ENCODE assay signal across 8 cellular contexts in genomic region chr16:84738255-84739038, GRCh38. TPM values are rescaled to one million over a fixed set of nuclear protein-coding genes. Genes with fewer than 3 reads are reported as not detected.
A peak's percentile ranks its signal among the peaks of the same experiment; 100 is the strongest.
DNase-seq lines count a peak whose midpoint lies in the region; ATAC-seq and TF ChIP-seq lines count a peak whose summit lies in the region.

No MANE protein-coding gene starts in this region.

- H3K27me3 Mint-ChIP-seq in activated CD4-positive, alpha-beta T cell treated with anti-CD3 and anti-CD28 coated beads, Interleukin-2, amount 10 ng/mL, durations not matched to agents 7 days and 5 days = no peaks in the 10 kb centered on the region

- H3K27me3 ChIP-seq in liver (ENCODE audit: control insufficient read depth in 4 of 4, insufficient read depth in 4 of 4, low read length in 3 of 4) = no peaks in the 10 kb centered on the region

- peak; percentile 78 for DNase-seq in SIG-M5 treated with dmso at 0.1 percent for 504 hours (lab: John Stamatoyannopoulos, UW; ENCODE audit: unreplicated experiment)
- DNase-seq in SIG-M5 (lab: John Stamatoyannopoulos, UW) = no peak
- DNase-seq in NCI-H510A treated with DMSO at 0.1 percent for 48 hours (lab: John Stamatoyannopoulos, UW) = peak; percentile 86
- peak; percentile 84 for DNase-seq in activated CD4-positive, alpha-beta T cell treated with anti-CD3 and anti-CD28 coated beads, Interleukin-2, amount 10 ng/mL, durations not matched to agents 7 days and 5 days
- DNase-seq in dedifferentiated amniotic fluid mesenchymal stem cell (ENCODE audit: extremely low spot score) = peak; percentile 61
- DNase-seq in stimulated activated CD4-positive, alpha-beta T cell treated with anti-CD3 and anti-CD28 coated beads, TNF-alpha, amount 100 ng/mL, for 4 hours (ENCODE audit: low read depth in 3 of 3) = peak; percentile 34 to 58 (median 51)

- H3K4me3 ChIP-seq in liver (ENCODE audit: low read depth in 1 of 3, low read length in 3 of 3) = no peak overlapping the region

- POLR2A ChIA-PET in activated CD4-positive, alpha-beta T cell treated with anti-CD3 and anti-CD28 coated beads, Interleukin-2, amount 10 ng/mL, durations not matched to agents 7 days and 5 days (lab: Charles Lee) = no interaction called here

- peaks cover 64% of the 10 kb centered on the region for H3K4me1 Mint-ChIP-seq in activated CD4-positive, alpha-beta T cell treated with anti-CD3 and anti-CD28 coated beads, Interleukin-2, amount 10 ng/mL, durations not matched to agents 7 days and 5 days

- peak overlapping the region in 1 of 2 donors; percentile 28 for H3K27ac ChIP-seq in liver (ENCODE audit: low read depth in 1 of 2, low read length in 2 of 2)

- H3K36me3 ChIP-seq in liver (ENCODE audit: control insufficient read depth in 4 of 4, insufficient read depth in 3 of 4, low read depth in 1 of 4, low read length in 3 of 4) = no peaks in the 10 kb centered on the region

- peaks cover 10% of the 10 kb centered on the region for H3K36me3 Mint-ChIP-seq in activated CD4-positive, alpha-beta T cell treated with anti-CD3 and anti-CD28 coated beads, Interleukin-2, amount 10 ng/mL, durations not matched to agents 7 days and 5 days (ENCODE audit: low read depth)

- ATAC-seq in HG02981 (IDR thresholded peaks at IDR 0.05; ENCODE audit: unreplicated experiment) = peak; percentile 66

- H3K4me1 ChIP-seq in liver (ENCODE audit: control insufficient read depth in 4 of 4, insufficient read depth in 4 of 4, low read length in 3 of 4) = peaks cover 17 to 75% (median 68%) of the 10 kb centered on the region in 4 donors

- TF ChIP-seq CTCF in liver (IDR thresholded peaks at IDR 0.05; ENCODE audit: low read depth, low read length, missing input control) = peak; percentile 74

- no peaks in the 10 kb centered on the region for H3K9me3 ChIP-seq in liver (ENCODE audit: control insufficient read depth in 4 of 4, low read length in 3 of 4)

- CTCF ChIA-PET in activated CD4-positive, alpha-beta T cell treated with anti-CD3 and anti-CD28 coated beads, Interleukin-2, amount 10 ng/mL, durations not matched to agents 7 days and 5 days (lab: Charles Lee) = interaction anchor here (0.6 to 5.1 kb wide), 26 partner anchors 8 to 251 kb away, joined by 3 to 53 read pairs (median 4); no protein-coding TSS in a partner anchor

- 27% methylated on average over 8 of the region's 8 CpGs for WGBS in liver

- TF ChIP-seq RAD21 in liver (IDR thresholded peaks at IDR 0.05) = peak; percentile 76 to 83

- H3K9me3 Mint-ChIP-seq in activated CD4-positive, alpha-beta T cell treated with anti-CD3 and anti-CD28 coated beads, Interleukin-2, amount 10 ng/mL, durations not matched to agents 7 days and 5 days = no peaks in the 10 kb centered on the region

- H3K27ac Mint-ChIP-seq in activated CD4-positive, alpha-beta T cell treated with anti-CD3 and anti-CD28 coated beads, Interleukin-2, amount 10 ng/mL, durations not matched to agents 7 days and 5 days = no peak overlapping the region

- H3K4me3 Mint-ChIP-seq in activated CD4-positive, alpha-beta T cell treated with anti-CD3 and anti-CD28 coated beads, Interleukin-2, amount 10 ng/mL, durations not matched to agents 7 days and 5 days = peak overlapping the region; percentile 28

- H3K9ac ChIP-seq in liver (ENCODE audit: low read depth in 1 of 2, low read length in 2 of 2) = no peak overlapping the region

TF ChIP-seq in liver, 16 proteins besides CTCF, POLR2A, EP300 and RAD21:
- TF ChIP-seq SP1 (IDR thresholded peaks at IDR 0.05) (peak; percentile 86), JUND (IDR thresholded peaks at IDR 0.05) (no peak), RXRA (IDR thresholded peaks at IDR 0.05) (peak; percentile 50 to 74), HNF4G (IDR thresholded peaks at IDR 0.05) (peak; percentile 71), HNF4A (conservative IDR thresholded peaks at IDR 0.05) (peak; percentile 82 to 97)
- TF ChIP-seq, protein P1, sequence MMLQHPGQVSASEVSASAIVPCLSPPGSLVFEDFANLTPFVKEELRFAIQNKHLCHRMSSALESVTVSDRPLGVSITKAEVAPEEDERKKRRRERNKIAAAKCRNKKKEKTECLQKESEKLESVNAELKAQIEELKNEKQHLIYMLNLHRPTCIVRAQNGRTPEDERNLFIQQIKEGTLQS (IDR thresholded peaks at IDR 0.05) = no peak

RNA-seq across cellular contexts. Expression of gene USP10, which starts 38.6 kb away (rescaled TPM):
- total RNA-seq in activated CD4-positive, alpha-beta T cell treated with anti-CD3 and anti-CD28 coated beads, Interleukin-2, amount 10 ng/mL, durations not matched to agents 7 days and 5 days = 10 to 100 TPM; 86.5 to 99.0 TPM
- 10 to 100 TPM; 40.8 to 43.3 TPM for total RNA-seq in liver
- polyA plus RNA-seq in liver = 10 to 100 TPM; 28.2 to 46.1 TPM
